In genomic region chr17:78840780-78841611, GRCh38 we compare ENCODE assay signal across 8 cellular contexts. TPM values are rescaled to one million over a fixed set of nuclear protein-coding genes. Genes with fewer than 3 reads are reported as not detected.
A peak's percentile ranks its signal among the peaks of the same experiment; 100 is the strongest.
DNase-seq lines count a peak whose midpoint lies in the region; ATAC-seq, FAIRE-seq and TF ChIP-seq lines count a peak whose summit lies in the region.

TSS of gene USP36 (minus strand) at chr17:78840814. CDS start at chr17:78836363, 4,451 bp downstream.

- H4K20me1 ChIP-seq in keratinocyte (ENCODE audit: control insufficient read depth, extremely low read depth, insufficient read depth, low read length) = peaks cover 13% of the 10 kb centered on the region

- TF ChIP-seq CTCF in AG10803 (conservative IDR thresholded peaks at IDR 0.05; ENCODE audit: low read length) (no peak), keratinocyte (optimal IDR thresholded peaks at IDR 0.05 in 1 of 3, IDR thresholded peaks at IDR 0.05 in 1 of 3, conservative IDR thresholded peaks at IDR 0.05 in 1 of 3; ENCODE audit: extremely low read depth in 1 of 3, insufficient read depth in 2 of 3, low read length in 3 of 3) (peak in 2 of 3 experiments; percentile 20 to 34)

- peaks cover 18% of the 10 kb centered on the region for H3K4me1 ChIP-seq in keratinocyte (ENCODE audit: control insufficient read depth, extremely low read depth, insufficient read depth, low read length)

- peak; percentile 87 for ATAC-seq in GM19043 (IDR thresholded peaks at IDR 0.05; ENCODE audit: low read depth, unreplicated experiment)
- ATAC-seq in HG03378 (IDR thresholded peaks at IDR 0.05; ENCODE audit: unreplicated experiment) = peak; percentile 76

- peak; percentile 9 for FAIRE-seq in keratinocyte (lab: Jason Lieb, UNC)

- dilution Hi-C loops in keratinocyte (cut with MboI; ENCODE audit: extremely low pct_ligation_motif_present, low sequenced_read_pairs) = no loop called here

- H3K9me3 ChIP-seq in keratinocyte (ENCODE audit: control insufficient read depth, low read depth, low read length) = no peaks in the 10 kb centered on the region

- H3K27me3 ChIP-seq in keratinocyte (ENCODE audit: control insufficient read depth, extremely low read depth, insufficient read depth, low read length) = no peaks in the 10 kb centered on the region

- peaks cover 41% of the 10 kb centered on the region for H3K79me2 ChIP-seq in keratinocyte (ENCODE audit: control insufficient read depth, insufficient read depth, low read length)

- peak within 1 kb of the TSS; percentile 86 for H2AFZ ChIP-seq in keratinocyte (ENCODE audit: control insufficient read depth, low read length)

- H3K4me3 ChIP-seq in AG10803 (ENCODE audit: low read length) = peak within 1 kb of the TSS; percentile 92
- peak within 1 kb of the TSS; percentile 86 to 93 (median 89) for H3K4me3 ChIP-seq in keratinocyte (ENCODE audit: control insufficient read depth in 2 of 3, extremely low read depth in 1 of 3, insufficient read depth in 2 of 3, low read depth in 1 of 3, low read length in 3 of 3)

- H3K9me1 ChIP-seq in keratinocyte (ENCODE audit: control insufficient read depth, extremely low read depth, insufficient read depth, low read length) = no peaks in the 10 kb centered on the region

- peak within 1 kb of the TSS; percentile 92 for H3K4me2 ChIP-seq in keratinocyte (ENCODE audit: control insufficient read depth, extremely low read depth, insufficient read depth, low read depth, low read length)

- H3K36me3 ChIP-seq in keratinocyte (ENCODE audit: control insufficient read depth in 2 of 2, extremely low read depth in 1 of 2, insufficient read depth in 2 of 2, low read length in 2 of 2) = peaks cover 10 to 23% of the 10 kb centered on the region in 2 experiments

- DNase-seq in AG10803 (ENCODE audit: low read depth) (peak; percentile 98), NCI-H460 (ENCODE audit: extremely low read depth, low read depth) (peak; percentile 99), cerebellar nuclear complex (lab: John Stamatoyannopoulos, UW) (peak; percentile 93 to 94), keratinocyte (ENCODE audit: low read depth, low spot score) (peak; percentile 96)
- DNase-seq in activated CD4-positive, CD25-positive, alpha-beta regulatory T cell treated with anti-CD3 and anti-CD28 coated beads, Interleukin-2, amount 50 U/mL, for 72 hours = peak; percentile 100
- peak; percentile 99 to 100 for DNase-seq in stimulated activated CD4-positive, alpha-beta T cell treated with anti-CD3 and anti-CD28 coated beads, Interleukin-15, amount 100 ng/mL, for 1 hour (ENCODE audit: low read depth in 1 of 2, low spot score in 1 of 2)

- H3K9ac ChIP-seq in keratinocyte (ENCODE audit: control insufficient read depth, extremely low read depth, insufficient read depth, low read length) = peak within 1 kb of the TSS; percentile 94

- H3K27ac ChIP-seq in keratinocyte (ENCODE audit: control insufficient read depth, insufficient read depth, low read length) = peak within 1 kb of the TSS; percentile 83

RNA-seq across cellular contexts. Expression of gene USP36, which starts in this region (rescaled TPM):
- total RNA-seq in NCI-H460 (2014; rRNA removed; shearing (Covaris generic)) = 49.0 and 55.5 TPM in 2 replicates
- polyA plus RNA-seq in NCI-H460 (2014; cell fraction: nucleus; rRNA removed) = 71.2 and 84.1 TPM in 2 replicates
- 20.5 to 33.1 TPM (median 25.2 TPM) in 3 replicates for polyA plus RNA-seq in keratinocyte
- 31.5 TPM for polyA plus RNA-seq in keratinocyte (2011; ENCODE audit: low read depth)
- 21.6 and 24.5 TPM in 2 replicates for polyA plus RNA-seq in keratinocyte (2011; cell fraction: cytosol; rRNA removed)
- 103 and 115 TPM in 2 replicates for polyA plus RNA-seq in keratinocyte (2011; cell fraction: nucleus; rRNA removed)
- 29.7 and 39.1 TPM in 2 replicates for polyA plus RNA-seq in keratinocyte (2012; ENCODE audit: low replicate concordance)
- 34.0 to 79.8 TPM (median 57.4 TPM) in 3 replicates for polyA minus RNA-seq in keratinocyte
- 14.2 TPM for polyA minus RNA-seq in keratinocyte (2011; cell fraction: cytosol; rRNA and poly(A)+ RNA removed)
- polyA minus RNA-seq in keratinocyte (2011; cell fraction: nucleus; rRNA and poly(A)+ RNA removed) = 36.2 and 64.4 TPM in 2 replicates

Comparison
In these comparisons a context has a peak if more than half of its experiments do, and no peak if none do; other contexts are left out.
1. Peak in every context shown above with its lines: DNase-seq, ATAC-seq, H3K4me3 ChIP-seq and H3K27ac ChIP-seq.